ENCODE assay signal across 9 cellular contexts in genomic region chr14:74562515-74563232, GRCh38. TPM values are rescaled to one million over a fixed set of nuclear protein-coding genes. Genes with fewer than 3 reads are reported as not detected.
DNase-seq lines count a peak whose midpoint lies in the region; ATAC-seq and TF ChIP-seq lines count a peak whose summit lies in the region.
"Had no signal": no experiment of that assay in that cellular context is flagged by ENCODE, and none has a peak within 500 bp of the region (broad histone marks: within the 10 kb centered on the region; RNA-seq: fewer than 3 reads in every experiment).

No MANE protein-coding gene starts in this region.

- H3K4me3 ChIP-seq in HEK293 (ENCODE audit: low read depth, low read length) (no peak overlapping the region), RWPE2 (ENCODE audit: severe bottlenecking) (no peak overlapping the region), fibroblast of mammary gland (ENCODE audit: control insufficient read depth, low read depth, low read length) (no peak overlapping the region), smooth muscle cell (no peak overlapping the region)

- POLR2A ChIA-PET in HEK293 (lab: Yijun Ruan, JAX) = no interaction called here

- H3K9ac ChIP-seq in smooth muscle cell (ENCODE audit: low read depth) = no peak overlapping the region

- H3K4me1 ChIP-seq in HEK293 (ENCODE audit: control insufficient read depth, insufficient read depth, low read length) = peaks cover 11% of the 10 kb centered on the region
- H3K4me1 ChIP-seq in RWPE2 (ENCODE audit: insufficient read depth, poor library complexity, severe bottlenecking) = peaks cover 41% of the 10 kb centered on the region
- H3K4me1 ChIP-seq in smooth muscle cell (ENCODE audit: low read depth) = peaks cover 15% of the 10 kb centered on the region

- no peaks in the 10 kb centered on the region for H3K27me3 ChIP-seq in RWPE2 (ENCODE audit: insufficient read depth, poor library complexity, severe bottlenecking)
- H3K27me3 ChIP-seq in smooth muscle cell (ENCODE audit: low read depth) = no peaks in the 10 kb centered on the region

- peaks cover 27% of the 10 kb centered on the region for H3K79me2 ChIP-seq in smooth muscle cell (ENCODE audit: low read depth)

- TF ChIP-seq CTCF in HEK293 (tag by site-specific recombination; IDR thresholded peaks at IDR 0.05) = no peak
- TF ChIP-seq CTCF in RWPE2 (IDR thresholded peaks at IDR 0.05; ENCODE audit: poor library complexity, severe bottlenecking) = no peak
- TF ChIP-seq CTCF in fibroblast of mammary gland (conservative IDR thresholded peaks at IDR 0.05; ENCODE audit: control insufficient read depth, insufficient read depth, low read depth, low read length) = peak; percentile 13
- no peak for TF ChIP-seq CTCF in smooth muscle cell (IDR thresholded peaks at IDR 0.05; ENCODE audit: borderline replicate concordance, insufficient read depth, poor library complexity, severe bottlenecking)

- no peaks in the 10 kb centered on the region for H3K9me3 ChIP-seq in HEK293 (ENCODE audit: control insufficient read depth, insufficient read depth, low read depth, low read length)
- no peaks in the 10 kb centered on the region for H3K9me3 ChIP-seq in RWPE2 (ENCODE audit: severe bottlenecking)
- H3K9me3 ChIP-seq in smooth muscle cell (replicated peaks; ENCODE audit: low read depth) = no peaks in the 10 kb centered on the region

- H2AFZ ChIP-seq in smooth muscle cell (ENCODE audit: low read depth) = no peak overlapping the region

- H3F3A ChIP-seq in smooth muscle cell (ENCODE audit: low read depth) = peaks cover 19% of the 10 kb centered on the region

- CTCF ChIA-PET in HEK293 (lab: Yijun Ruan, JAX) = interaction anchor here (0.6 to 1.8 kb wide), 2 partner anchors 10 to 200 kb away, joined by 3 to 8 read pairs; no protein-coding TSS in a partner anchor

- peaks cover 4% of the 10 kb centered on the region for H4K20me1 ChIP-seq in smooth muscle cell (ENCODE audit: low read depth)

- H3K27ac ChIP-seq in HEK293 (ENCODE audit: extremely low read depth, low read depth, low read length) = peak overlapping the region; percentile 49
- H3K27ac ChIP-seq in RWPE2 (ENCODE audit: poor library complexity, severe bottlenecking) = peak overlapping the region; percentile 67
- peak overlapping the region; percentile 28 for H3K27ac ChIP-seq in smooth muscle cell (ENCODE audit: low read depth)

- peak overlapping the region; percentile 77 for H3K4me2 ChIP-seq in smooth muscle cell

- 35% methylated on average over 3 of the region's 3 CpGs for WGBS in smooth muscle cell (ENCODE audit: low lambda C conversion rate)

- H3K36me3 ChIP-seq in HEK293 (ENCODE audit: control insufficient read depth in 2 of 2, insufficient read depth in 1 of 2, low read length in 2 of 2) (no peaks in the 10 kb centered on the region), RWPE2 (ENCODE audit: low read depth) (peaks cover 62% of the 10 kb centered on the region), smooth muscle cell (ENCODE audit: low read depth) (no peaks in the 10 kb centered on the region)

- DNase-seq in RWPE2 (ENCODE audit: low spot score) = no peak
- no peak for DNase-seq in fibroblast of mammary gland (ENCODE audit: low read depth)
- DNase-seq in smooth muscle cell (lab: John Stamatoyannopoulos, UW; ENCODE audit: unreplicated experiment) = no peak
- DNase-seq in Ammon's horn (ENCODE audit: low spot score) = no peak
- DNase-seq in epidermal melanocyte (ENCODE audit: insufficient read length, low spot score) = no peak
- no peak for DNase-seq in NCI-H2171 treated with DMSO at 0.1 percent for 48 hours (lab: John Stamatoyannopoulos, UW)
- DNase-seq: activated CD4-positive, alpha-beta memory T cell treated with anti-CD3 and anti-CD28 coated beads, Interleukin-2, amount 10 ng/mL, durations not matched to agents 7 days and 5 days; SW 1271 had no signal

- no peak for ATAC-seq in RWPE2 (ENCODE audit: low read depth)

TF ChIP-seq in HEK293, 187 proteins besides CTCF, POLR2A, EP300 and RAD21:
- 0 out of 2 replicates have a peak, but pooled peaks have one; percentile 36 for TF ChIP-seq PRDM1 (tag by site-specific recombination; IDR thresholded peaks at IDR 0.05)
- no peak for TF ChIP-seq ZBTB8A (tag by site-specific recombination; IDR thresholded peaks at IDR 0.05)

RNA-seq across cellular contexts. Expression of gene LTBP2, which starts 49.4 kb away (rescaled TPM):
- 103 and 108 TPM in 2 replicates for total RNA-seq in smooth muscle cell
- 74.2 and 90.1 TPM in 2 replicates for polyA plus RNA-seq in smooth muscle cell
